8 cellular contexts compared by ENCODE assay signal in genomic region chr16:66315210-66315825, GRCh38. TPM values are rescaled to one million over a fixed set of nuclear protein-coding genes. Genes with fewer than 3 reads are reported as not detected.
DNase-seq lines count a peak whose midpoint lies in the region; ATAC-seq and TF ChIP-seq lines count a peak whose summit lies in the region.

No MANE protein-coding gene starts in this region.

- no peak overlapping the region for H3K9ac ChIP-seq in NT2/D1 (ENCODE audit: insufficient read length, low read depth)

- peaks cover 7 to 15% of the 10 kb centered on the region in 2 donors for H3K27me3 Mint-ChIP-seq in natural killer cell treated with Interleukin-12 subunit alpha and Interleukin-12 subunit beta and Interleukin-15 and Interleukin-18, amount 100 ng/mL, for 72 hours

- H3K4me1 ChIP-seq in NT2/D1 (ENCODE audit: insufficient read depth, insufficient read length) (no peaks in the 10 kb centered on the region), esophagus squamous epithelium (peaks cover 0 to 8% (median 3%) of the 10 kb centered on the region in 3 donors)

- no peaks in the 10 kb centered on the region for H3K36me3 ChIP-seq in NT2/D1 (ENCODE audit: insufficient read depth, insufficient read length, low read length)
- no peaks in the 10 kb centered on the region for H3K36me3 ChIP-seq in esophagus squamous epithelium

- TF ChIP-seq CTCF in esophagus squamous epithelium (IDR thresholded peaks at IDR 0.05) = peak; percentile 82 to 97 (median 90)

- ATAC-seq in GM21381 (IDR thresholded peaks at IDR 0.05; ENCODE audit: unreplicated experiment) = peak; percentile 96
- peak; percentile 68 to 82 for ATAC-seq in natural killer cell treated with Interleukin-12 subunit alpha and Interleukin-12 subunit beta and Interleukin-15 and Interleukin-18, amount 100 ng/mL, for 72 hours

- no peak overlapping the region for H3K27ac Mint-ChIP-seq in natural killer cell treated with Interleukin-12 subunit alpha and Interleukin-12 subunit beta and Interleukin-15 and Interleukin-18, amount 100 ng/mL, for 72 hours

- H3K27ac ChIP-seq in esophagus squamous epithelium = peak overlapping the region in 1 of 4 donors; percentile 52

- no peaks in the 10 kb centered on the region for H3K4me1 Mint-ChIP-seq in natural killer cell treated with Interleukin-12 subunit alpha and Interleukin-12 subunit beta and Interleukin-15 and Interleukin-18, amount 100 ng/mL, for 72 hours (ENCODE audit: low read depth in 2 of 2)

- peak; percentile 87 for DNase-seq in DMS 273 (lab: John Stamatoyannopoulos, UW; ENCODE audit: unreplicated experiment)
- DNase-seq in HS-5 (ENCODE audit: low read depth) = peak; percentile 42
- peak; percentile 75 for DNase-seq in NT2/D1 (ENCODE audit: low read depth, low spot score)
- DNase-seq in activated T-cell treated with anti-CD3 and anti-CD28 coated beads for 1 hour (ENCODE audit: low read depth) = peak; percentile 38
- no peak for DNase-seq in esophagus squamous epithelium (lab: John Stamatoyannopoulos, UW)
- peak; percentile 73 for DNase-seq in natural killer cell treated with Interleukin-12 subunit alpha and Interleukin-12 subunit beta and Interleukin-15 and Interleukin-18, amount 100 ng/mL, for 72 hours (ENCODE audit: low spot score)
- peak; percentile 57 for DNase-seq in stromal cell of bone marrow (ENCODE audit: low read depth)

- no peaks in the 10 kb centered on the region for H3K9me3 Mint-ChIP-seq in natural killer cell treated with Interleukin-12 subunit alpha and Interleukin-12 subunit beta and Interleukin-15 and Interleukin-18, amount 100 ng/mL, for 72 hours

- intact Hi-C loops in esophagus squamous epithelium (cut with DNase I) = no loop called here

- H3K36me3 Mint-ChIP-seq in natural killer cell treated with Interleukin-12 subunit alpha and Interleukin-12 subunit beta and Interleukin-15 and Interleukin-18, amount 100 ng/mL, for 72 hours = no peaks in the 10 kb centered on the region

- 7 to 15% methylated on average over 6 of the region's 6 CpGs for WGBS in esophagus squamous epithelium, 2 donors

- no peak overlapping the region for H3K4me3 Mint-ChIP-seq in natural killer cell treated with Interleukin-12 subunit alpha and Interleukin-12 subunit beta and Interleukin-15 and Interleukin-18, amount 100 ng/mL, for 72 hours

- H3K9me3 ChIP-seq in NT2/D1 (ENCODE audit: insufficient read depth, low read length) (no peaks in the 10 kb centered on the region), esophagus squamous epithelium (no peaks in the 10 kb centered on the region)

- no peak overlapping the region for H3K4me3 ChIP-seq in NT2/D1 (ENCODE audit: insufficient read length, low read depth)
- H3K4me3 ChIP-seq in esophagus squamous epithelium = no peak overlapping the region

- no peak for TF ChIP-seq POLR2A in esophagus squamous epithelium (IDR thresholded peaks at IDR 0.05)

- peaks cover 4% of the 10 kb centered on the region for H3K27me3 ChIP-seq in NT2/D1 (ENCODE audit: insufficient read depth, insufficient read length)
- no peaks in the 10 kb centered on the region for H3K27me3 ChIP-seq in esophagus squamous epithelium

RNA-seq across cellular contexts. Expression of gene CDH5, which starts 51.2 kb away (rescaled TPM):
- total RNA-seq in esophagus squamous epithelium = 10 to 100 TPM in 1 of 4 donors, 1 to 10 TPM in 3; 1.7 to 21.6 (median 8.0) TPM
- total RNA-seq in natural killer cell treated with Interleukin-12 subunit alpha and Interleukin-12 subunit beta and Interleukin-15 and Interleukin-18, amount 100 ng/mL, for 72 hours = not detected
